ENCODE assay signal across 8 cellular contexts in genomic region chr14:74922752-74923401, GRCh38. TPM values are rescaled to one million over a fixed set of nuclear protein-coding genes. Genes with fewer than 3 reads are reported as not detected.
A peak's percentile ranks its signal among the peaks of the same experiment; 100 is the strongest.
DNase-seq lines count a peak whose midpoint lies in the region; ATAC-seq, FAIRE-seq and TF ChIP-seq lines count a peak whose summit lies in the region.

A gene with protein sequence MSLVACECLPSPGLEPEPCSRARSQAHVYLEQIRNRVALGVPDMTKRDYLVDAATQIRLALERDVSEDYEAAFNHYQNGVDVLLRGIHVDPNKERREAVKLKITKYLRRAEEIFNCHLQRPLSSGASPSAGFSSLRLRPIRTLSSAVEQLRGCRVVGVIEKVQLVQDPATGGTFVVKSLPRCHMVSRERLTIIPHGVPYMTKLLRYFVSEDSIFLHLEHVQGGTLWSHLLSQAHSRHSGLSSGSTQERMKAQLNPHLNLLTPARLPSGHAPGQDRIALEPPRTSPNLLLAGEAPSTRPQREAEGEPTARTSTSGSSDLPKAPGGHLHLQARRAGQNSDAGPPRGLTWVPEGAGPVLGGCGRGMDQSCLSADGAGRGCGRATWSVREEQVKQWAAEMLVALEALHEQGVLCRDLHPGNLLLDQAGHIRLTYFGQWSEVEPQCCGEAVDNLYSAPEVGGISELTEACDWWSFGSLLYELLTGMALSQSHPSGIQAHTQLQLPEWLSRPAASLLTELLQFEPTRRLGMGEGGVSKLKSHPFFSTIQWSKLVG (minus strand): TSS chr14:74923260. CDS start chr14:74921541, 1,719 bp downstream.

- ATAC-seq in HCT116 (peak; percentile 98), pancreas (peak; percentile 99 to 100 (median 100))
- ATAC-seq in activated naive CD8-positive, alpha-beta T cell treated with anti-CD3 and anti-CD28 coated beads, Interleukin-2, amount 50 U/mL, for 24 hours = peak; percentile 95

- H3K4me3 Mint-ChIP-seq in activated naive CD8-positive, alpha-beta T cell treated with anti-CD3 and anti-CD28 coated beads, Interleukin-2, amount 50 U/mL, for 24 hours = peak within 1 kb of the TSS; percentile 74

- BruUV-seq in HCT116 (replicated peaks; lab: Mats Ljungman, UMichigan) = no TSS peak

- H4K20me1 ChIP-seq in HCT116 (ENCODE audit: insufficient read depth) = no peaks in the 10 kb centered on the region

- TF ChIP-seq POLR2A in HCT116 (IDR thresholded peaks at IDR 0.05; ENCODE audit: borderline replicate concordance, extremely low read depth, insufficient read depth, insufficient read length) (no peak), thyroid gland (IDR thresholded peaks at IDR 0.05) (peak in 1 of 2 donors; percentile 32)

- H3K9me3 ChIP-seq in HCT116 (ENCODE audit: control insufficient read depth in 1 of 2, insufficient read depth in 1 of 2, low read depth in 1 of 2, low read length in 2 of 2) = no peaks in the 10 kb centered on the region
- H3K9me3 ChIP-seq in cardiac muscle cell (ENCODE audit: low read depth) = no peaks in the 10 kb centered on the region
- no peaks in the 10 kb centered on the region for H3K9me3 ChIP-seq in pancreas
- no peaks in the 10 kb centered on the region for H3K9me3 ChIP-seq in thyroid gland

- peak within 1 kb of the TSS; percentile 74 to 90 for H3K4me3 ChIP-seq in HCT116 (replicated peaks in 1 of 2; ENCODE audit: low read depth in 1 of 2, low read length in 2 of 2)
- H3K4me3 ChIP-seq in cardiac muscle cell = peak within 1 kb of the TSS; percentile 30
- H3K4me3 ChIP-seq in pancreas = peak within 1 kb of the TSS; percentile 38 to 91 (median 72)
- peak within 1 kb of the TSS in 2 of 3 donors; percentile 27 to 50 for H3K4me3 ChIP-seq in thyroid gland (replicated peaks in 1 of 3)

- TF ChIP-seq CTCF in HCT116 (IDR thresholded peaks at IDR 0.05 in 2 of 3, conservative IDR thresholded peaks at IDR 0.05 in 1 of 3; ENCODE audit: borderline replicate concordance in 1 of 3, insufficient read depth in 1 of 3, low read depth in 2 of 3, low read length in 2 of 3) = no peak
- no peak for TF ChIP-seq CTCF in cardiac muscle cell (IDR thresholded peaks at IDR 0.05; ENCODE audit: low read depth, low read length)
- TF ChIP-seq CTCF in pancreas (IDR thresholded peaks at IDR 0.05) = no peak
- TF ChIP-seq CTCF in thyroid gland (IDR thresholded peaks at IDR 0.05) = peak in 1 of 6 experiments; percentile 6

- WGBS in pancreas, 2 donors = 2 to 3% methylated on average over 47 to 51 of the region's 51 CpGs
- WGBS in thyroid gland, 2 donors = 0 to 57% methylated on average over 3 to 5 of the region's 51 CpGs

- RAD21 ChIA-PET in HCT116 (lab: Charles Lee; ENCODE audit: low non-redundant PET in 1 of 2, low total read pairs in 2 of 2, uncharacterized antibody in 2 of 2, unreplicated experiment in 2 of 2) = interaction anchor here (0.5 to 1.0 kb wide), 5 partner anchors 22 to 207 kb away, joined by 3 to 6 read pairs (median 4); no protein-coding TSS in a partner anchor

- peak within 1 kb of the TSS; percentile 54 for H3K27ac Mint-ChIP-seq in activated naive CD8-positive, alpha-beta T cell treated with anti-CD3 and anti-CD28 coated beads, Interleukin-2, amount 50 U/mL, for 24 hours

- peak within 1 kb of the TSS; percentile 97 for H3K4me2 ChIP-seq in HCT116 (ENCODE audit: low read length)

- H3K9me2 ChIP-seq in HCT116 (ENCODE audit: insufficient read depth) = no peaks in the 10 kb centered on the region

- no peak for FAIRE-seq in pancreas (lab: Jason Lieb, UNC)

- H3K36me3 ChIP-seq in HCT116 (ENCODE audit: control insufficient read depth in 1 of 2, insufficient read depth in 2 of 2, low read length in 2 of 2) = no peaks in the 10 kb centered on the region
- H3K36me3 ChIP-seq in cardiac muscle cell = no peaks in the 10 kb centered on the region
- H3K36me3 ChIP-seq in pancreas = no peaks in the 10 kb centered on the region
- no peaks in the 10 kb centered on the region for H3K36me3 ChIP-seq in thyroid gland

- H3K9me3 Mint-ChIP-seq in activated naive CD8-positive, alpha-beta T cell treated with anti-CD3 and anti-CD28 coated beads, Interleukin-2, amount 50 U/mL, for 24 hours = no peaks in the 10 kb centered on the region

- H3K27me3 Mint-ChIP-seq in activated naive CD8-positive, alpha-beta T cell treated with anti-CD3 and anti-CD28 coated beads, Interleukin-2, amount 50 U/mL, for 24 hours = peaks cover 7% of the 10 kb centered on the region

- CTCF ChIA-PET in HCT116 (lab: Charles Lee) = interaction anchor here (0.6 to 1.8 kb wide), 10 partner anchors 11 to 391 kb away, joined by 3 to 29 read pairs (median 4); partner anchors contain the start of genes NEK9 and ZC2HC1C

- no peaks in the 10 kb centered on the region for H3K79me2 ChIP-seq in HCT116 (ENCODE audit: insufficient read depth, low read length)

- TF ChIP-seq RAD21 in HCT116 (IDR thresholded peaks at IDR 0.05; ENCODE audit: low read depth) = no peak

- H2AFZ ChIP-seq in HCT116 (ENCODE audit: low read depth, low read length, poor library complexity, severe bottlenecking) = peak within 1 kb of the TSS; percentile 69

- peak within 1 kb of the TSS; percentile 82 for H3K9ac ChIP-seq in HCT116 (ENCODE audit: low read length)

- intact Hi-C loops in HCT116 (cut with micrococcal nuclease) = no loop called here
- intact Hi-C loops in pancreas (cut with DNase I) = no loop called here
- intact Hi-C loops in thyroid gland (cut with DNase I) = no loop called here

- H3K27me3 ChIP-seq in HCT116 (ENCODE audit: insufficient read depth, low read length) = no peaks in the 10 kb centered on the region
- peaks cover 12% of the 10 kb centered on the region for H3K27me3 ChIP-seq in cardiac muscle cell
- H3K27me3 ChIP-seq in pancreas = no peaks in the 10 kb centered on the region
- H3K27me3 ChIP-seq in thyroid gland = no peaks in the 10 kb centered on the region

- peaks cover 0 to 12% of the 10 kb centered on the region in 2 experiments; a peak in 2 of 4 replicates for H3K4me1 ChIP-seq in HCT116 (ENCODE audit: control insufficient read depth in 1 of 2, insufficient read depth in 2 of 2, low read length in 2 of 2)
- H3K4me1 ChIP-seq in cardiac muscle cell (ENCODE audit: low read depth) = peaks cover under 1% of the 10 kb centered on the region
- H3K4me1 ChIP-seq in pancreas = no peaks in the 10 kb centered on the region
- peaks cover 4 to 21% of the 10 kb centered on the region in 2 donors for H3K4me1 ChIP-seq in thyroid gland

- H3K27ac ChIP-seq in HCT116 (ENCODE audit: low read depth, low read length) = no peak within 1 kb of the TSS
- H3K27ac ChIP-seq in cardiac muscle cell = no peak within 1 kb of the TSS
- no peak within 1 kb of the TSS for H3K27ac ChIP-seq in pancreas
- peak within 1 kb of the TSS in 2 of 3 donors; percentile 44 to 57 for H3K27ac ChIP-seq in thyroid gland

- DNase-seq in EH (ENCODE audit: low read depth) (peak; percentile 86), HCT116 (ENCODE audit: low read depth, low spot score) (peak; percentile 68), NCI-H1092 (lab: John Stamatoyannopoulos, UW) (peak; percentile 82), SKM-1 treated with dmso at 0.1 percent for 144 hours (lab: John Stamatoyannopoulos, UW; ENCODE audit: unreplicated experiment) (peak; percentile 14), cardiac muscle cell (ENCODE audit: low read depth in 1 of 2, low spot score in 1 of 2) (peak; percentile 76 to 94), pancreas (peak; percentile 80 to 94 (median 86)), thyroid gland (peak; percentile 90)
- peak; percentile 74 for DNase-seq in activated naive CD8-positive, alpha-beta T cell treated with anti-CD3 and anti-CD28 coated beads, Interleukin-2, amount 50 U/mL, for 24 hours

- peaks cover 11% of the 10 kb centered on the region for H3K4me1 Mint-ChIP-seq in activated naive CD8-positive, alpha-beta T cell treated with anti-CD3 and anti-CD28 coated beads, Interleukin-2, amount 50 U/mL, for 24 hours

- H3K36me3 Mint-ChIP-seq in activated naive CD8-positive, alpha-beta T cell treated with anti-CD3 and anti-CD28 coated beads, Interleukin-2, amount 50 U/mL, for 24 hours (ENCODE audit: low read depth) = no peaks in the 10 kb centered on the region

- POLR2A ChIA-PET in HCT116 (lab: Charles Lee) = interaction anchor here (0.5 to 1.3 kb wide), 7 partner anchors 8 to 889 kb away, joined by 3 to 6 read pairs (median 3); partner anchors contain the start of genes PGF and ZC2HC1C

TF ChIP-seq in HCT116, 20 proteins besides CTCF, POLR2A, EP300 and RAD21:
- TF ChIP-seq SIN3A (IDR thresholded peaks at IDR 0.05; ENCODE audit: low read depth) (peak; percentile 65), TCF7L2 (IDR thresholded peaks at IDR 0.05; ENCODE audit: borderline replicate concordance, extremely low read depth, insufficient read depth, insufficient read length) (no peak), POLR2AphosphoS5 (IDR thresholded peaks at IDR 0.05; ENCODE audit: low read depth, low read length) (peak; percentile 41; the same call in 1 of the 2 replicates), ZFX (IDR thresholded peaks at IDR 0.05) (peak; percentile 79; the same call in 1 of the 2 replicates), SP1 (IDR thresholded peaks at IDR 0.05; ENCODE audit: low read depth) (peak; percentile 43; the same call in 1 of the 2 replicates), MAX (IDR thresholded peaks at IDR 0.05) (peak; percentile 51), YY1 (IDR thresholded peaks at IDR 0.05; ENCODE audit: extremely low read depth, insufficient replicate concordance, low read depth, low read length) (no peak)

RNA-seq across cellular contexts. Expression of the gene that starts here (rescaled TPM):
- total RNA-seq in HCT116 (2021; ENCODE audit: unreplicated experiment) (6.7 TPM), cardiac muscle cell (7.6 and 15.1 TPM in 2 replicates), pancreas (1 to 10 TPM; 4.0 to 7.7 (median 6.5) TPM), thyroid gland (10 to 100 TPM in 2 of 4 donors, 1 to 10 TPM in 2; 5.7 to 16.4 (median 9.5) TPM)
- polyA plus RNA-seq in HCT116 (2012) = 4.5 and 6.5 TPM in 2 replicates
- polyA plus RNA-seq in cardiac muscle cell (9.3 and 9.8 TPM in 2 replicates), pancreas (10 to 100 TPM; 14.6 to 23.8 TPM)

Comparison
In these comparisons a context has a peak if more than half of its experiments do, and no peak if none do; other contexts are left out.
1. DNase-seq: peak in every context shown above with its lines; median percentile 90 in thyroid gland; 86 in EH; 86 in pancreas; 85 in cardiac muscle cell; 82 in NCI-H1092; 74 in activated naive CD8-positive, alpha-beta T cell treated with anti-CD3 and anti-CD28 coated beads, Interleukin-2, amount 50 U/mL, for 24 hours; 68 in HCT116; 14 in SKM-1 treated with dmso at 0.1 percent for 144 hours.
2. H3K27ac ChIP-seq: peak in thyroid gland (2 of 3); none in HCT116 (single experiment), cardiac muscle cell (single experiment) and pancreas (0 of 4).
3. H3K4me3 ChIP-seq: peak in every context shown above with its lines; median percentile 82 in HCT116; 72 in pancreas; 38 in thyroid gland; 30 in cardiac muscle cell.
4. Peak in every context shown above with its lines, with median percentiles within 50 percentile points of each other: ATAC-seq.